In genomic region chr20:14879839-14880238, GRCh38 we compare ENCODE assay signal across 19 cellular contexts.
DNase-seq lines count a peak whose midpoint lies in the region; ATAC-seq and TF ChIP-seq lines count a peak whose summit lies in the region.
"Had no signal": no experiment of that assay in that cellular context is flagged by ENCODE, and none has a peak within 500 bp of the region (broad histone marks: within the 10 kb centered on the region; RNA-seq: fewer than 3 reads in every experiment).

No MANE protein-coding gene starts in this region.

- no peaks in the 10 kb centered on the region for H3K9me2 ChIP-seq in PC-3 (replicated peaks; ENCODE audit: low read length)

- no peaks in the 10 kb centered on the region for H3K9me3 ChIP-seq in PC-3 (ENCODE audit: low read length)

- TSS peak; percentile 52 for BruUV-seq in PC-3 (replicated peaks; lab: Mats Ljungman, UMichigan)

- no peaks in the 10 kb centered on the region for H3K27me3 ChIP-seq in PC-3 (ENCODE audit: low read length)

- POLR2A ChIA-PET in PC-3 (lab: Charles Lee; ENCODE audit: unreplicated experiment), result no interaction called here

- H3K79me2 ChIP-seq in PC-3 (ENCODE audit: low read length), result no peaks in the 10 kb centered on the region

- peak overlapping the region; percentile 93 for H3K27ac ChIP-seq in PC-3 (ENCODE audit: low read length)
- H3K27ac ChIP-seq: SK-N-MC had no signal

- no peak overlapping the region for H3K27ac Mint-ChIP-seq in activated T-helper 2 cell treated with anti-CD3 and anti-CD28 coated beads, Interferon-gamma antibody, Interleukin-2, Interleukin-4, amounts not matched to agents 10 μg/mL and 5 μg/mL and 100 μg/mL, durations not matched to agents 14 hours and 24 hours and 36 hours
- H3K27ac Mint-ChIP-seq: CD4-positive, alpha-beta memory T cell; effector memory CD8-positive, alpha-beta T cell; stimulated activated naive B cell treated with anti-CD40 and anti-IgM and Interleukin-4, amounts not matched to agents 10 μg/mL and 1 μg/mL and 100 μg/mL, for 72 hours; WTC11 had no signal

- H3F3A ChIP-seq in PC-3 (ENCODE audit: low read length, unreplicated experiment), result peaks cover 4% of the 10 kb centered on the region

- H3K4me2 ChIP-seq in PC-3 (ENCODE audit: low read length), result peak overlapping the region; percentile 42

- TF ChIP-seq CTCF in PC-3 (conservative IDR thresholded peaks at IDR 0.05; ENCODE audit: low read depth, low read length), result no peak

- peak overlapping the region; percentile 60 for H3K9ac ChIP-seq in PC-3 (ENCODE audit: low read length)

- H3K4me3 Mint-ChIP-seq in activated T-helper 2 cell treated with anti-CD3 and anti-CD28 coated beads, Interferon-gamma antibody, Interleukin-2, Interleukin-4, amounts not matched to agents 10 μg/mL and 5 μg/mL and 100 μg/mL, durations not matched to agents 14 hours and 24 hours and 36 hours (ENCODE audit: low read depth), result no peak overlapping the region
- H3K4me3 Mint-ChIP-seq: brain; CD4-positive, alpha-beta memory T cell; effector memory CD8-positive, alpha-beta T cell; stimulated activated naive B cell treated with anti-CD40 and anti-IgM and Interleukin-4, amounts not matched to agents 10 μg/mL and 1 μg/mL and 100 μg/mL, for 72 hours; WTC11 had no signal

- 0 out of 2 replicates have a peak overlapping the region, but pooled peaks have one; percentile 0 for H3K4me3 ChIP-seq in PC-3 (ENCODE audit: low read length)
- H3K4me3 ChIP-seq: SK-N-MC had no signal

- H3K9me3 Mint-ChIP-seq in activated T-helper 2 cell treated with anti-CD3 and anti-CD28 coated beads, Interferon-gamma antibody, Interleukin-2, Interleukin-4, amounts not matched to agents 10 μg/mL and 5 μg/mL and 100 μg/mL, durations not matched to agents 14 hours and 24 hours and 36 hours, result peaks cover 29% of the 10 kb centered on the region
- H3K9me3 Mint-ChIP-seq: stimulated activated naive B cell treated with anti-CD40 and anti-IgM and Interleukin-4, amounts not matched to agents 10 μg/mL and 1 μg/mL and 100 μg/mL, for 72 hours; WTC11 had no signal

- no peaks in the 10 kb centered on the region for H3K4me1 Mint-ChIP-seq in activated T-helper 2 cell treated with anti-CD3 and anti-CD28 coated beads, Interferon-gamma antibody, Interleukin-2, Interleukin-4, amounts not matched to agents 10 μg/mL and 5 μg/mL and 100 μg/mL, durations not matched to agents 14 hours and 24 hours and 36 hours (ENCODE audit: low read depth)
- H3K4me1 Mint-ChIP-seq: CD4-positive, alpha-beta memory T cell; stimulated activated naive B cell treated with anti-CD40 and anti-IgM and Interleukin-4, amounts not matched to agents 10 μg/mL and 1 μg/mL and 100 μg/mL, for 72 hours had no signal

- H3K36me3 ChIP-seq in PC-3 (ENCODE audit: low read depth, low read length), result peaks cover 4% of the 10 kb centered on the region; the same call in 1 of the 2 replicates

- H2AFZ ChIP-seq in PC-3 (ENCODE audit: low read length), result 0 out of 2 replicates have a peak overlapping the region, but pooled peaks have one; percentile 7

- DNase-seq in PC-3 (no peak), fibroblast of peridontal ligament (ENCODE audit: extremely low read depth) (peak; percentile 29), pons (ENCODE audit: low spot score) (peak; percentile 35)
- DNase-seq in activated T-helper 2 cell treated with anti-CD3 and anti-CD28 coated beads, Interferon-gamma antibody, Interleukin-2, Interleukin-4, amounts not matched to agents 10 μg/mL and 5 μg/mL and 100 μg/mL, durations not matched to agents 14 hours and 24 hours and 36 hours (ENCODE audit: low spot score), result no peak
- DNase-seq in stimulated activated CD8-positive, alpha-beta memory T cell treated with anti-CD3 and anti-CD28 coated beads, Interleukin-4, amount 100 ng/mL, for 48 hours, result no peak
- DNase-seq: activated CD4-positive, alpha-beta T cell treated with anti-CD3 and anti-CD28 coated beads, Interleukin-2, amount 50 U/mL, for 48 hours; activated effector memory CD4-positive, alpha-beta T cell treated with Interleukin-2 at 50 U/mL for 16 hours; CD4-positive, alpha-beta memory T cell; DMS79; effector memory CD8-positive, alpha-beta T cell; head of caudate nucleus; midbrain; NCI-H1436; stimulated activated naive B cell treated with anti-CD40 and anti-IgM and Interleukin-4, amounts not matched to agents 10 μg/mL and 1 μg/mL and 100 μg/mL, for 72 hours had no signal

- CTCF ChIA-PET in PC-3 (lab: Charles Lee), result no interaction called here

- peak; percentile 33 for ATAC-seq in GM18519 (IDR thresholded peaks at IDR 0.05; ENCODE audit: low FRiP score, unreplicated experiment)
- no peak for ATAC-seq in PC-3
- ATAC-seq in GM18502 (IDR thresholded peaks at IDR 0.05; ENCODE audit: poor library complexity, unreplicated experiment), result no peak
- ATAC-seq: effector memory CD8-positive, alpha-beta T cell; stimulated activated naive B cell treated with anti-CD40 and anti-IgM and Interleukin-4, amounts not matched to agents 10 μg/mL and 1 μg/mL and 100 μg/mL, for 72 hours; WTC11 had no signal

- intact Hi-C loops in PC-3 (cut with micrococcal nuclease), result loop anchor here (1.0 to 5.0 kb wide), 7 partner anchors 35 to 543 kb away; partner anchors contain the start of gene FLRT3
- intact Hi-C loops in activated T-helper 2 cell treated with anti-CD3 and anti-CD28 coated beads, Interferon-gamma antibody, Interleukin-2, Interleukin-4, amounts not matched to agents 10 μg/mL and 5 μg/mL and 100 μg/mL, durations not matched to agents 14 hours and 24 hours and 36 hours (cut with micrococcal nuclease), result no loop called here

- H3K4me1 ChIP-seq in PC-3 (ENCODE audit: insufficient read depth, low read length), result peaks cover 42% of the 10 kb centered on the region

- no peaks in the 10 kb centered on the region for H3K27me3 Mint-ChIP-seq in activated T-helper 2 cell treated with anti-CD3 and anti-CD28 coated beads, Interferon-gamma antibody, Interleukin-2, Interleukin-4, amounts not matched to agents 10 μg/mL and 5 μg/mL and 100 μg/mL, durations not matched to agents 14 hours and 24 hours and 36 hours (ENCODE audit: low read depth)
- H3K27me3 Mint-ChIP-seq: CD4-positive, alpha-beta memory T cell; effector memory CD8-positive, alpha-beta T cell; stimulated activated naive B cell treated with anti-CD40 and anti-IgM and Interleukin-4, amounts not matched to agents 10 μg/mL and 1 μg/mL and 100 μg/mL, for 72 hours had no signal

- H4K20me1 ChIP-seq in PC-3 (ENCODE audit: low read length), result no peaks in the 10 kb centered on the region

- no peaks in the 10 kb centered on the region for H3K36me3 Mint-ChIP-seq in activated T-helper 2 cell treated with anti-CD3 and anti-CD28 coated beads, Interferon-gamma antibody, Interleukin-2, Interleukin-4, amounts not matched to agents 10 μg/mL and 5 μg/mL and 100 μg/mL, durations not matched to agents 14 hours and 24 hours and 36 hours (ENCODE audit: low read depth)
- H3K36me3 Mint-ChIP-seq: brain; CD4-positive, alpha-beta memory T cell; stimulated activated naive B cell treated with anti-CD40 and anti-IgM and Interleukin-4, amounts not matched to agents 10 μg/mL and 1 μg/mL and 100 μg/mL, for 72 hours; WTC11 had no signal

Comparison
In these comparisons a context has a peak if more than half of its experiments do, and no peak if none do; other contexts are left out.
1. DNase-seq: peak in fibroblast of peridontal ligament (single experiment) and pons (single experiment); none in PC-3 (single experiment), activated T-helper 2 cell treated with anti-CD3 and anti-CD28 coated beads, Interferon-gamma antibody, Interleukin-2, Interleukin-4, amounts not matched to agents 10 μg/mL and 5 μg/mL and 100 μg/mL, durations not matched to agents 14 hours and 24 hours and 36 hours (single experiment) and stimulated activated CD8-positive, alpha-beta memory T cell treated with anti-CD3 and anti-CD28 coated beads, Interleukin-4, amount 100 ng/mL, for 48 hours (single experiment).